ENCODE assay signal across 8 cellular contexts in genomic region chr2:199979841-199980628, GRCh38. TPM values are rescaled to one million over a fixed set of nuclear protein-coding genes. Genes with fewer than 3 reads are reported as not detected.
DNase-seq lines count a peak whose midpoint lies in the region; ATAC-seq and TF ChIP-seq lines count a peak whose summit lies in the region.

No MANE protein-coding gene starts in this region.

- no peaks in the 10 kb centered on the region for H3K9me3 ChIP-seq in DND-41 (ENCODE audit: insufficient read depth, low read length, severe bottlenecking)

- no peaks in the 10 kb centered on the region for H3K79me2 ChIP-seq in DND-41 (ENCODE audit: insufficient read depth, low read length)

- H3K4me3 ChIP-seq in DND-41 (ENCODE audit: low read depth in 1 of 2, low read length in 2 of 2) (no peak overlapping the region), HFF-Myc (replicated peaks; ENCODE audit: low read depth, low read length) (no peak overlapping the region)

- H3K9ac ChIP-seq in DND-41 (ENCODE audit: low read depth, low read length), result no peak overlapping the region

- ATAC-seq in DND-41 (ENCODE audit: insufficient read depth, low read depth), result peak; percentile 80; the same call in 2 of the 3 replicates

- TF ChIP-seq CTCF in DND-41 (IDR thresholded peaks at IDR 0.05; ENCODE audit: borderline replicate concordance, extremely low read depth, low read length, poor library complexity, severe bottlenecking) (peak; percentile 88), HFF-Myc (IDR thresholded peaks at IDR 0.05; ENCODE audit: low read depth, low read length, missing control alignments) (peak; percentile 78)

- no peak overlapping the region for H3K27ac ChIP-seq in DND-41 (ENCODE audit: low read length)

- H2AFZ ChIP-seq in DND-41 (ENCODE audit: low read depth, low read length), result no peak overlapping the region

- H3K27me3 ChIP-seq in DND-41 (ENCODE audit: insufficient read depth, low read length, poor library complexity), result no peaks in the 10 kb centered on the region

- H4K20me1 ChIP-seq in DND-41 (ENCODE audit: insufficient read depth, low read length), result no peaks in the 10 kb centered on the region

- no peak overlapping the region for H3K4me2 ChIP-seq in DND-41 (ENCODE audit: insufficient read depth, low read length)

- no peaks in the 10 kb centered on the region for H3K4me1 ChIP-seq in DND-41 (ENCODE audit: insufficient read depth, low read length)

- no peaks in the 10 kb centered on the region for H3K36me3 ChIP-seq in DND-41 (ENCODE audit: insufficient read depth, low read length)

- DNase-seq in DND-41 (peak; percentile 71), HFF-Myc (ENCODE audit: extremely low read depth, low read depth) (peak; percentile 63), NCI-H526 (lab: John Stamatoyannopoulos, UW) (peak; percentile 57 to 88), ecto neural progenitor cell (ENCODE audit: low spot score) (peak; percentile 90), lung microvascular endothelial cell (ENCODE audit: low read depth in 2 of 2) (peak; percentile 84 to 86), cortex of kidney (lab: John Stamatoyannopoulos, UW) (no peak)
- peak; percentile 87 for DNase-seq in activated CD4-positive, alpha-beta T cell treated with anti-CD3 and anti-CD28 coated beads, Interleukin-2, amount 50 U/mL, for 1 hour
- DNase-seq in stimulated activated CD4-positive, alpha-beta T cell treated with anti-CD3 and anti-CD28 coated beads, TNF-alpha, amount 100 ng/mL, for 4 hours (ENCODE audit: low read depth in 3 of 3), result peak; percentile 68 to 75 (median 71)

RNA-seq across cellular contexts. Expression of gene MAIP1, which starts 24.7 kb away (rescaled TPM):
- total RNA-seq in lung microvascular endothelial cell, result 23.1 and 26.0 TPM in 2 replicates

RNA-seq across cellular contexts. Expression of gene TYW5, which starts 24.7 kb away (rescaled TPM):
- total RNA-seq in lung microvascular endothelial cell, result 3.3 and 4.4 TPM in 2 replicates
